In the genomic region with DNA sequence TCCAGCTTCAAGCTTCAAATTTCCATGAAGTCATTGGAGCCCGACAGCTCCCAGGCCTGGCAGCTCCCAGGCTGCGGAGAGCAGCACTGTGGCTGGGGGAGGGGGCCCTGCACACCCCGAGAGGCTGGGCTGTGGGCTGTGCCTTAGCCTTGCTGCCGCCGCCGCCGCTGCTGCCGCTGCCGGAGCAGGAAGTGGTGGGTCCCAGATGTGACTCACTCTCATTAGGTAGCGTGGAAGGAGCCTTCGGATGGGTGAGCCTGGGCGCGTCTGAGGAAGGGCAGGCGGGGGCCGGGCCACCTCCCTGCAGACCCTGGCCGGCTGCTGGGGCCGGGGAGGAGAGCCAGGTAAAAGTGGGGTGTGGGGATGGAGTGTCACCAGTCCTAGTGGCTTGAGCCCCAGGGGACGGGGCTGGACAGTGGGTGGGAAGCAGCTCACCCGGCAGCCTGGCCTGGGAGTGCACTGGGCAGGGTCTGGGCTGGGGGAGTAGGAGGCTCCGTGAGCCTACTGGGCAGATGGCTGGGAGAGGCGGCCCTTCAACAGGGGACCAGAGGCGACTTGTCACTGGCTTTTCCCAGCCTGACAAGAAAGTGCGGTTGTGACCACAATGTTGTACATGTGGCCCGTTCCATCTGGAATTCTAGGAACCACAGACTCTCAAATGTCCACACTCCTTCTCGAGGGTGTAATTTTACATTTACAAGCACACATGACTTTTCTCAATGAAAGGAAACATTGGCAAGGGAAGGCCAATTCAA, we compare ENCODE assay signal across 1 cellular context.
TF ChIP-seq lines count a peak whose summit lies in the region.

A gene (plus strand): TSS at position 215 of the 755 bp plus-strand sequence. CDS start 21,629 bp downstream, outside the sequence.

TF ChIP-seq in K562, 482 proteins besides CTCF, POLR2A, EP300 and RAD21 (continued from another document and continues in another):
- TF ChIP-seq, protein P1, sequence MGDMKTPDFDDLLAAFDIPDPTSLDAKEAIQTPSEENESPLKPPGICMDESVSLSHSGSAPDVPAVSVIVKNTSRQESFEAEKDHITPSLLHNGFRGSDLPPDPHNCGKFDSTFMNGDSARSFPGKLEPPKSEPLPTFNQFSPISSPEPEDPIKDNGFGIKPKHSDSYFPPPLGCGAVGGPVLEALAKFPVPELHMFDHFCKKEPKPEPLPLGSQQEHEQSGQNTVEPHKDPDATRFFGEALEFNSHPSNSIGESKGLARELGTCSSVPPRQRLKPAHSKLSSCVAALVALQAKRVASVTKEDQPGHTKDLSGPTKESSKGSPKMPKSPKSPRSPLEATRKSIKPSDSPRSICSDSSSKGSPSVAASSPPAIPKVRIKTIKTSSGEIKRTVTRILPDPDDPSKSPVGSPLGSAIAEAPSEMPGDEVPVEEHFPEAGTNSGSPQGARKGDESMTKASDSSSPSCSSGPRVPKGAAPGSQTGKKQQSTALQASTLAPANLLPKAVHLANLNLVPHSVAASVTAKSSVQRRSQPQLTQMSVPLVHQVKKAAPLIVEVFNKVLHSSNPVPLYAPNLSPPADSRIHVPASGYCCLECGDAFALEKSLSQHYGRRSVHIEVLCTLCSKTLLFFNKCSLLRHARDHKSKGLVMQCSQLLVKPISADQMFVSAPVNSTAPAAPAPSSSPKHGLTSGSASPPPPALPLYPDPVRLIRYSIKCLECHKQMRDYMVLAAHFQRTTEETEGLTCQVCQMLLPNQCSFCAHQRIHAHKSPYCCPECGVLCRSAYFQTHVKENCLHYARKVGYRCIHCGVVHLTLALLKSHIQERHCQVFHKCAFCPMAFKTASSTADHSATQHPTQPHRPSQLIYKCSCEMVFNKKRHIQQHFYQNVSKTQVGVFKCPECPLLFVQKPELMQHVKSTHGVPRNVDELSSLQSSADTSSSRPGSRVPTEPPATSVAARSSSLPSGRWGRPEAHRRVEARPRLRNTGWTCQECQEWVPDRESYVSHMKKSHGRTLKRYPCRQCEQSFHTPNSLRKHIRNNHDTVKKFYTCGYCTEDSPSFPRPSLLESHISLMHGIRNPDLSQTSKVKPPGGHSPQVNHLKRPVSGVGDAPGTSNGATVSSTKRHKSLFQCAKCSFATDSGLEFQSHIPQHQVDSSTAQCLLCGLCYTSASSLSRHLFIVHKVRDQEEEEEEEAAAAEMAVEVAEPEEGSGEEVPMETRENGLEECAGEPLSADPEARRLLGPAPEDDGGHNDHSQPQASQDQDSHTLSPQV (IDR thresholded peaks at IDR 0.05), result peak; percentile 81
- TF ChIP-seq MYNN (IDR thresholded peaks at IDR 0.05) (0 out of 2 replicates have a peak, but pooled peaks have one; percentile 45), MYNN (CRISPR knock-in tag; IDR thresholded peaks at IDR 0.05) (no peak), ZSCAN32 (CRISPR knock-in tag; IDR thresholded peaks at IDR 0.05) (no peak), SRSF7 (optimal IDR thresholded peaks at IDR 0.05; ENCODE audit: low read depth, low read length) (no peak), CTBP1 (IDR thresholded peaks at IDR 0.05; ENCODE audit: borderline replicate concordance) (peak; percentile 77), TCF3 (CRISPR knock-in tag; IDR thresholded peaks at IDR 0.05) (peak; percentile 26), SMAD1 (IDR thresholded peaks at IDR 0.05; ENCODE audit: low read depth, low read length, partially characterized antibody) (peak; percentile 38), SNIP1 (IDR thresholded peaks at IDR 0.05; ENCODE audit: low read depth) (peak; percentile 57; the same call in 1 of the 2 replicates), FOSL1 (tag; conservative IDR thresholded peaks at IDR 0.05) (peak; percentile 92), PHF8 (IDR thresholded peaks at IDR 0.05; ENCODE audit: borderline replicate concordance, low read length) (peak; percentile 53; the same call in 1 of the 2 replicates), NRF1 (conservative IDR thresholded peaks at IDR 0.05 in 1 of 2, IDR thresholded peaks at IDR 0.05 in 1 of 2) (peak; percentile 58; a peak in 2 of 4 replicates), SP1 (CRISPR knock-in tag; IDR thresholded peaks at IDR 0.05) (no peak), ATF1 (CRISPR knock-in tag; IDR thresholded peaks at IDR 0.05) (no peak), ATF1 (tag; IDR thresholded peaks at IDR 0.05) (peak; percentile 32), HDAC2 (IDR thresholded peaks at IDR 0.05) (peak; percentile 34; the same call in 1 of the 2 replicates), MTA3 (IDR thresholded peaks at IDR 0.05; ENCODE audit: borderline replicate concordance) (0 out of 2 replicates have a peak, but pooled peaks have one; percentile 71), ZNF3 (CRISPR knock-in tag; IDR thresholded peaks at IDR 0.05) (no peak), CBFA2T3 (IDR thresholded peaks at IDR 0.05) (peak; percentile 31), ZNF184 (CRISPR knock-in tag; IDR thresholded peaks at IDR 0.05) (no peak), ZNF785 (CRISPR knock-in tag; IDR thresholded peaks at IDR 0.05) (no peak), NFE2L1 (tag; IDR thresholded peaks at IDR 0.05; ENCODE audit: borderline replicate concordance, low read depth) (no peak), ESRRA (IDR thresholded peaks at IDR 0.05; ENCODE audit: borderline replicate concordance, low read depth) (peak; percentile 12; the same call in 1 of the 2 replicates), ELF1 (tag; IDR thresholded peaks at IDR 0.05) (peak; percentile 64; the same call in 1 of the 2 replicates), EP400 (IDR thresholded peaks at IDR 0.05) (peak; percentile 80), U2AF2 (optimal IDR thresholded peaks at IDR 0.05; ENCODE audit: low read depth, low read length) (no peak), RBBP5 (IDR thresholded peaks at IDR 0.05; ENCODE audit: borderline replicate concordance, insufficient read depth, low read length, poor library complexity, severe bottlenecking) (peak; percentile 56), LCOR (CRISPR knock-in tag; IDR thresholded peaks at IDR 0.05) (peak; percentile 40; the same call in 1 of the 2 replicates), RFX1 (IDR thresholded peaks at IDR 0.05) (no peak), L3MBTL2 (IDR thresholded peaks at IDR 0.05) (peak; percentile 54; the same call in 1 of the 2 replicates), POLR2G (IDR thresholded peaks at IDR 0.05; ENCODE audit: low read depth, low read length) (peak; percentile 89), MAZ (CRISPR knock-in tag; conservative IDR thresholded peaks at IDR 0.05 in 1 of 2, IDR thresholded peaks at IDR 0.05 in 1 of 2) (peak; percentile 55 to 79), ZZZ3 (IDR thresholded peaks at IDR 0.05) (no peak), ZSCAN29 (IDR thresholded peaks at IDR 0.05) (no peak), RBFOX2 (IDR thresholded peaks at IDR 0.05; ENCODE audit: low read depth, low read length) (peak; percentile 94), CHCHD3 (CRISPR knock-in tag; IDR thresholded peaks at IDR 0.05) (no peak), SAFB (IDR thresholded peaks at IDR 0.05; ENCODE audit: borderline replicate concordance, low read depth, low read length) (peak; percentile 15; the same call in 1 of the 2 replicates)
- TF ChIP-seq, protein P2, sequence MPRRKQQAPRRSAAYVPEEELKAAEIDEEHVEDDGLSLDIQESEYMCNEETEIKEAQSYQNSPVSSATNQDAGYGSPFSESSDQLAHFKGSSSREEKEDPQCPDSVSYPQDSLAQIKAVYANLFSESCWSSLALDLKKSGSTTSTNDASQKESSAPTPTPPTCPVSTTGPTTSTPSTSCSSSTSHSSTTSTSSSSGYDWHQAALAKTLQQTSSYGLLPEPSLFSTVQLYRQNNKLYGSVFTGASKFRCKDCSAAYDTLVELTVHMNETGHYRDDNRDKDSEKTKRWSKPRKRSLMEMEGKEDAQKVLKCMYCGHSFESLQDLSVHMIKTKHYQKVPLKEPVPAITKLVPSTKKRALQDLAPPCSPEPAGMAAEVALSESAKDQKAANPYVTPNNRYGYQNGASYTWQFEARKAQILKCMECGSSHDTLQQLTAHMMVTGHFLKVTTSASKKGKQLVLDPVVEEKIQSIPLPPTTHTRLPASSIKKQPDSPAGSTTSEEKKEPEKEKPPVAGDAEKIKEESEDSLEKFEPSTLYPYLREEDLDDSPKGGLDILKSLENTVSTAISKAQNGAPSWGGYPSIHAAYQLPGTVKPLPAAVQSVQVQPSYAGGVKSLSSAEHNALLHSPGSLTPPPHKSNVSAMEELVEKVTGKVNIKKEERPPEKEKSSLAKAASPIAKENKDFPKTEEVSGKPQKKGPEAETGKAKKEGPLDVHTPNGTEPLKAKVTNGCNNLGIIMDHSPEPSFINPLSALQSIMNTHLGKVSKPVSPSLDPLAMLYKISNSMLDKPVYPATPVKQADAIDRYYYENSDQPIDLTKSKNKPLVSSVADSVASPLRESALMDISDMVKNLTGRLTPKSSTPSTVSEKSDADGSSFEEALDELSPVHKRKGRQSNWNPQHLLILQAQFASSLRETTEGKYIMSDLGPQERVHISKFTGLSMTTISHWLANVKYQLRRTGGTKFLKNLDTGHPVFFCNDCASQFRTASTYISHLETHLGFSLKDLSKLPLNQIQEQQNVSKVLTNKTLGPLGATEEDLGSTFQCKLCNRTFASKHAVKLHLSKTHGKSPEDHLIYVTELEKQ (CRISPR knock-in tag; IDR thresholded peaks at IDR 0.05), result no peak
- TF ChIP-seq, protein P3, sequence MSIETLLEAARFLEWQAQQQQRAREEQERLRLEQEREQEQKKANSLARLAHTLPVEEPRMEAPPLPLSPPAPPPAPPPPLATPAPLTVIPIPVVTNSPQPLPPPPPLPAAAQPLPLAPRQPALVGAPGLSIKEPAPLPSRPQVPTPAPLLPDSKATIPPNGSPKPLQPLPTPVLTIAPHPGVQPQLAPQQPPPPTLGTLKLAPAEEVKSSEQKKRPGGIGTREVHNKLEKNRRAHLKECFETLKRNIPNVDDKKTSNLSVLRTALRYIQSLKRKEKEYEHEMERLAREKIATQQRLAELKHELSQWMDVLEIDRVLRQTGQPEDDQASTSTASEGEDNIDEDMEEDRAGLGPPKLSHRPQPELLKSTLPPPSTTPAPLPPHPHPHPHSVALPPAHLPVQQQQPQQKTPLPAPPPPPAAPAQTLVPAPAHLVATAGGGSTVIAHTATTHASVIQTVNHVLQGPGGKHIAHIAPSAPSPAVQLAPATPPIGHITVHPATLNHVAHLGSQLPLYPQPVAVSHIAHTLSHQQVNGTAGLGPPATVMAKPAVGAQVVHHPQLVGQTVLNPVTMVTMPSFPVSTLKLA (conservative IDR thresholded peaks at IDR 0.05), result peak; percentile 49 to 76; a peak in 3 of 4 replicates
- TF ChIP-seq, protein P4, sequence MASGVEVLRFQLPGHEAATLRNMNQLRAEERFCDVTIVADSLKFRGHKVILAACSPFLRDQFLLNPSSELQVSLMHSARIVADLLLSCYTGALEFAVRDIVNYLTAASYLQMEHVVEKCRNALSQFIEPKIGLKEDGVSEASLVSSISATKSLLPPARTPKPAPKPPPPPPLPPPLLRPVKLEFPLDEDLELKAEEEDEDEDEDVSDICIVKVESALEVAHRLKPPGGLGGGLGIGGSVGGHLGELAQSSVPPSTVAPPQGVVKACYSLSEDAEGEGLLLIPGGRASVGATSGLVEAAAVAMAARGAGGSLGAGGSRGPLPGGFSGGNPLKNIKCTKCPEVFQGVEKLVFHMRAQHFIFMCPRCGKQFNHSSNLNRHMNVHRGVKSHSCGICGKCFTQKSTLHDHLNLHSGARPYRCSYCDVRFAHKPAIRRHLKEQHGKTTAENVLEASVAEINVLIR (CRISPR knock-in tag; IDR thresholded peaks at IDR 0.05), result no peak
- TF ChIP-seq, protein P5, sequence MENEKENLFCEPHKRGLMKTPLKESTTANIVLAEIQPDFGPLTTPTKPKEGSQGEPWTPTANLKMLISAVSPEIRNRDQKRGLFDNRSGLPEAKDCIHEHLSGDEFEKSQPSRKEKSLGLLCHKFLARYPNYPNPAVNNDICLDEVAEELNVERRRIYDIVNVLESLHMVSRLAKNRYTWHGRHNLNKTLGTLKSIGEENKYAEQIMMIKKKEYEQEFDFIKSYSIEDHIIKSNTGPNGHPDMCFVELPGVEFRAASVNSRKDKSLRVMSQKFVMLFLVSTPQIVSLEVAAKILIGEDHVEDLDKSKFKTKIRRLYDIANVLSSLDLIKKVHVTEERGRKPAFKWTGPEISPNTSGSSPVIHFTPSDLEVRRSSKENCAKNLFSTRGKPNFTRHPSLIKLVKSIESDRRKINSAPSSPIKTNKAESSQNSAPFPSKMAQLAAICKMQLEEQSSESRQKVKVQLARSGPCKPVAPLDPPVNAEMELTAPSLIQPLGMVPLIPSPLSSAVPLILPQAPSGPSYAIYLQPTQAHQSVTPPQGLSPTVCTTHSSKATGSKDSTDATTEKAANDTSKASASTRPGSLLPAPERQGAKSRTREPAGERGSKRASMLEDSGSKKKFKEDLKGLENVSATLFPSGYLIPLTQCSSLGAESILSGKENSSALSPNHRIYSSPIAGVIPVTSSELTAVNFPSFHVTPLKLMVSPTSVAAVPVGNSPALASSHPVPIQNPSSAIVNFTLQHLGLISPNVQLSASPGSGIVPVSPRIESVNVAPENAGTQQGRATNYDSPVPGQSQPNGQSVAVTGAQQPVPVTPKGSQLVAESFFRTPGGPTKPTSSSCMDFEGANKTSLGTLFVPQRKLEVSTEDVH (IDR thresholded peaks at IDR 0.05; ENCODE audit: low read depth, partially characterized antibody), result no peak
- TF ChIP-seq, protein P6, sequence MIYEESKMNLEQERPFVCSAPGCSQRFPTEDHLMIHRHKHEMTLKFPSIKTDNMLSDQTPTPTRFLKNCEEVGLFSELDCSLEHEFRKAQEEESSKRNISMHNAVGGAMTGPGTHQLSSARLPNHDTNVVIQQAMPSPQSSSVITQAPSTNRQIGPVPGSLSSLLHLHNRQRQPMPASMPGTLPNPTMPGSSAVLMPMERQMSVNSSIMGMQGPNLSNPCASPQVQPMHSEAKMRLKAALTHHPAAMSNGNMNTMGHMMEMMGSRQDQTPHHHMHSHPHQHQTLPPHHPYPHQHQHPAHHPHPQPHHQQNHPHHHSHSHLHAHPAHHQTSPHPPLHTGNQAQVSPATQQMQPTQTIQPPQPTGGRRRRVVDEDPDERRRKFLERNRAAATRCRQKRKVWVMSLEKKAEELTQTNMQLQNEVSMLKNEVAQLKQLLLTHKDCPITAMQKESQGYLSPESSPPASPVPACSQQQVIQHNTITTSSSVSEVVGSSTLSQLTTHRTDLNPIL (CRISPR knock-in tag; IDR thresholded peaks at IDR 0.05), result no peak
- TF ChIP-seq, protein P7, sequence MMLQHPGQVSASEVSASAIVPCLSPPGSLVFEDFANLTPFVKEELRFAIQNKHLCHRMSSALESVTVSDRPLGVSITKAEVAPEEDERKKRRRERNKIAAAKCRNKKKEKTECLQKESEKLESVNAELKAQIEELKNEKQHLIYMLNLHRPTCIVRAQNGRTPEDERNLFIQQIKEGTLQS (IDR thresholded peaks at IDR 0.05), result peak; percentile 81
- TF ChIP-seq, protein P7 (CRISPR knock-in tag; conservative IDR thresholded peaks at IDR 0.05), result 0 out of 2 replicates have a peak, but pooled peaks have one; percentile 21
- TF ChIP-seq, protein P8, sequence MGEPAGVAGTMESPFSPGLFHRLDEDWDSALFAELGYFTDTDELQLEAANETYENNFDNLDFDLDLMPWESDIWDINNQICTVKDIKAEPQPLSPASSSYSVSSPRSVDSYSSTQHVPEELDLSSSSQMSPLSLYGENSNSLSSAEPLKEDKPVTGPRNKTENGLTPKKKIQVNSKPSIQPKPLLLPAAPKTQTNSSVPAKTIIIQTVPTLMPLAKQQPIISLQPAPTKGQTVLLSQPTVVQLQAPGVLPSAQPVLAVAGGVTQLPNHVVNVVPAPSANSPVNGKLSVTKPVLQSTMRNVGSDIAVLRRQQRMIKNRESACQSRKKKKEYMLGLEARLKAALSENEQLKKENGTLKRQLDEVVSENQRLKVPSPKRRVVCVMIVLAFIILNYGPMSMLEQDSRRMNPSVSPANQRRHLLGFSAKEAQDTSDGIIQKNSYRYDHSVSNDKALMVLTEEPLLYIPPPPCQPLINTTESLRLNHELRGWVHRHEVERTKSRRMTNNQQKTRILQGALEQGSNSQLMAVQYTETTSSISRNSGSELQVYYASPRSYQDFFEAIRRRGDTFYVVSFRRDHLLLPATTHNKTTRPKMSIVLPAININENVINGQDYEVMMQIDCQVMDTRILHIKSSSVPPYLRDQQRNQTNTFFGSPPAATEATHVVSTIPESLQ (CRISPR knock-in tag; IDR thresholded peaks at IDR 0.05), result 0 out of 2 replicates have a peak, but pooled peaks have one; percentile 47
